ENCODE assay signal across 25 cellular contexts in the genomic region with DNA sequence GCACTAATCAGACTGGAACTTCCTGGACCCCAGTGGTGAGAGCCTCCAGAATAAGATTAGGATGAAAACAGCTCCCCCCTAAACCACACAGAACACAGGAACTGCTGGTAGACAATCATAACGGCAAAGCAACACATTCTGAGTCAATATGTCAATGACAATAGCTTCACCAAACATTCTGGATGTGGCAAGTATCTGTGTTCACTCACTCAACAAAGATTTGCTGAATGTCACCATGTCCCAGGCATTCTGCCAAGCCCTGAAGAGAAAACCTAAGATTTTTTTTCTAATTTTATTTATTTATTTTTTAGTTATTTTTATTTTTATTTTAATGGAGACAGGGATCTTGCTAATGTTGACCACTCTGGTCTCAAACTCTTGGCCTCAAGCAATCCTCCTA.
"Had no signal": no experiment of that assay in that cellular context is flagged by ENCODE, and none has a peak within 500 bp of the region (broad histone marks: within the 10 kb centered on the region; RNA-seq: fewer than 3 reads in every experiment).

No MANE protein-coding gene starts in this region.

- ATAC-seq: activated CD4-positive, alpha-beta T cell treated with anti-CD3 and anti-CD28 coated beads for 36 hours; activated CD8-positive, alpha-beta T cell treated with anti-CD3 and anti-CD28 coated beads, Interleukin-2, amount 10 ng/mL, durations not matched to agents 7 days and 5 days; activated naive CD4-positive, alpha-beta T cell treated with anti-CD3 and anti-CD28 coated beads, Interleukin-2, amount 50 U/mL, for 72 hours; activated T-cell treated with anti-CD3 and anti-CD28 coated beads, Interleukin-2, amount 50 U/mL, for 4 hours had no signal

- DNase-seq: activated CD4-positive, alpha-beta T cell treated with anti-CD3 and anti-CD28 coated beads for 36 hours; activated CD4-positive, alpha-beta T cell treated with anti-CD3 and anti-CD28 coated beads, Interleukin-2, amount 10 ng/mL, durations not matched to agents 7 days and 5 days; activated CD4-positive, alpha-beta T cell treated with anti-CD3 and anti-CD28 coated beads, Interleukin-2, amount 50 U/mL, for 48 hours; activated CD8-positive, alpha-beta T cell treated with anti-CD3 and anti-CD28 coated beads, Interleukin-2, amount 10 ng/mL, durations not matched to agents 7 days and 5 days; activated gamma-delta T cell treated with Interleukin-2 at 50 U/mL for 16 hours; activated naive CD4-positive, alpha-beta T cell treated with anti-CD3 and anti-CD28 coated beads for 36 hours; activated T-cell treated with anti-CD3 and anti-CD28 coated beads, Interleukin-2, amount 50 U/mL, for 4 hours; adrenal gland; anterior cingulate cortex; caudate nucleus; cerebellar nuclear complex; NCI-H1105; NCI-H1417 treated with DMSO at 0.1 percent for 48 hours; NCI-H1930; NCI-H2081 treated with DMSO at 0.1 percent for 48 hours; NCI-H226; NCI-H446 treated with DMSO at 0.1 percent for 48 hours; NCI-H524; NCI-H69; Peyer's patch; RPMI8226; SHP77 treated with DMSO at 0.1 percent for 48 hours; SK-N-SH had no signal

- FAIRE-seq: bronchial epithelial cell had no signal
